ENCODE assay signal across 8 cellular contexts in the genomic region with DNA sequence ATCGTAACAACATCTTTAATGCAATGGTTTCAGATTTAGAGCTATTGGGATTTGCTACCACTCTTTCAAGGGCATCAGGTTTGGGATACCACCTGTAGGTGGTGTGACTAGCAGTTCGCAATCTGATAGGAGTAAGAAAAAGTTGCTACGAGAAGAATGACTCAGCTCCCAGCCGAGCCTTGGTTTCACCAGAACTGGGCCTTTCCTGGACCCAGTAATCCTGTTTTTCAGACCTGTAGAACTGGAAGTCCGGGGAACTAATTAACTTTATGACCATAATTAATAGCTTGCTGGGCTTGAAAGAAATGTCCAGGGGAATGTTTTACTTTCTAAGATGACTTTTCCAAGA. TPM values are rescaled to one million over a fixed set of nuclear protein-coding genes. Genes with fewer than 3 reads are reported as not detected.
A peak's percentile ranks its signal among the peaks of the same experiment; 100 is the strongest.
DNase-seq lines count a peak whose midpoint lies in the region; ATAC-seq and TF ChIP-seq lines count a peak whose summit lies in the region.

No MANE protein-coding gene starts in this region.

- H3K4me1 ChIP-seq in left lung = peaks cover 0 to 27% of the 10 kb centered on the region in 2 donors

- H3K9me3 ChIP-seq in left lung = no peaks in the 10 kb centered on the region

- no peaks in the 10 kb centered on the region for H3K27me3 ChIP-seq in left lung

- peaks cover 0 to 23% of the 10 kb centered on the region in 2 donors for H3K36me3 ChIP-seq in left lung

- H3K27ac ChIP-seq in RWPE1 = peak overlapping the region; percentile 93
- H3K27ac ChIP-seq in left lung = peak overlapping the region; percentile 84 to 94

- DNase-seq in NCI-H82 (lab: John Stamatoyannopoulos, UW) = peak; percentile 28
- DNase-seq in NCI-H82 treated with DMSO at 0.1 percent for 48 hours (lab: John Stamatoyannopoulos, UW; ENCODE audit: unreplicated experiment) = no peak
- peak; percentile 75 for DNase-seq in RWPE1 (ENCODE audit: low spot score)
- peak; percentile 78 for DNase-seq in choroid plexus epithelial cell (ENCODE audit: low read depth)
- peak in 1 of 2 donors; percentile 56 for DNase-seq in left lung
- peak in 2 of 3 experiments; percentile 14 to 23 for DNase-seq in stimulated activated CD4-positive, alpha-beta T cell treated with anti-CD3 and anti-CD28 coated beads, TNF-alpha, amount 100 ng/mL, for 4 hours (ENCODE audit: low read depth in 3 of 3)

- no peak; the same call in 1 of the 2 replicates for TF ChIP-seq CTCF in RWPE1 (conservative IDR thresholded peaks at IDR 0.05; ENCODE audit: low read depth)
- TF ChIP-seq CTCF in choroid plexus epithelial cell (conservative IDR thresholded peaks at IDR 0.05; ENCODE audit: low read depth, low read length) = peak; percentile 47
- TF ChIP-seq CTCF in left lung (IDR thresholded peaks at IDR 0.05) = peak in 1 of 2 donors; percentile 16

- H3K4me3 ChIP-seq in choroid plexus epithelial cell (ENCODE audit: low read depth, low read length) (peak overlapping the region; percentile 88), left lung (peak overlapping the region; percentile 69 to 90)

- intact Hi-C loops in left lung (cut with DNase I) = no loop called here

- POLR2A ChIA-PET in RWPE1 (lab: Yijun Ruan, JAX; ENCODE audit: low non-redundant PET) = interaction anchor here (0.6 to 0.8 kb wide), 2 partner anchors 10 to 41 kb away, joined by 5 read pairs; a partner anchor contains a TSS

- CTCF ChIA-PET in RWPE1 (lab: Yijun Ruan, JAX) = interaction anchor here (0.5 to 1.8 kb wide), 8 partner anchors 9 to 857 kb away, joined by 3 to 7 read pairs (median 5); a partner anchor contains a TSS

- ATAC-seq in HG02763 (IDR thresholded peaks at IDR 0.05; ENCODE audit: unreplicated experiment) (peak; percentile 34), left lung (peak; percentile 88), HG03457 (IDR thresholded peaks at IDR 0.05; ENCODE audit: unreplicated experiment) (no peak)

RNA-seq across cellular contexts. Expression of a gene that starts 0.8 kb away (rescaled TPM):
- total RNA-seq in left lung = 10 to 100 TPM; 33.6 to 51.0 TPM

RNA-seq across cellular contexts. Expression of a gene that starts 9.8 kb away (rescaled TPM):
- 100 to 1,000 TPM; 220 to 251 TPM for total RNA-seq in left lung

RNA-seq across cellular contexts. Expression of a gene that starts 45.3 kb away (rescaled TPM):
- total RNA-seq in left lung = not detected
